1 cellular context compared by ENCODE assay signal in genomic region chr7:142248-142955, GRCh38.
TF ChIP-seq lines count a peak whose summit lies in the region.

No MANE protein-coding gene starts in this region.

TF ChIP-seq in HepG2, 621 proteins besides CTCF, POLR2A, EP300 and RAD21 (continued from another document and continues in another):
- TF ChIP-seq, protein P1, sequence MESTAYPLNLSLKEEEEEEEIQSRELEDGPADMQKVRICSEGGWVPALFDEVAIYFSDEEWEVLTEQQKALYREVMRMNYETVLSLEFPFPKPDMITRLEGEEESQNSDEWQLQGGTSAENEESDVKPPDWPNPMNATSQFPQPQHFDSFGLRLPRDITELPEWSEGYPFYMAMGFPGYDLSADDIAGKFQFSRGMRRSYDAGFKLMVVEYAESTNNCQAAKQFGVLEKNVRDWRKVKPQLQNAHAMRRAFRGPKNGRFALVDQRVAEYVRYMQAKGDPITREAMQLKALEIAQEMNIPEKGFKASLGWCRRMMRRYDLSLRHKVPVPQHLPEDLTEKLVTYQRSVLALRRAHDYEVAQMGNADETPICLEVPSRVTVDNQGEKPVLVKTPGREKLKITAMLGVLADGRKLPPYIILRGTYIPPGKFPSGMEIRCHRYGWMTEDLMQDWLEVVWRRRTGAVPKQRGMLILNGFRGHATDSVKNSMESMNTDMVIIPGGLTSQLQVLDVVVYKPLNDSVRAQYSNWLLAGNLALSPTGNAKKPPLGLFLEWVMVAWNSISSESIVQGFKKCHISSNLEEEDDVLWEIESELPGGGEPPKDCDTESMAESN (CRISPR knock-in tag; conservative IDR thresholded peaks at IDR 0.05): 0 out of 2 replicates have a peak, but pooled peaks have one; percentile 17
- TF ChIP-seq ZSCAN22 (CRISPR knock-in tag; IDR thresholded peaks at IDR 0.05) (no peak), NFYC (CRISPR knock-in tag; IDR thresholded peaks at IDR 0.05) (no peak), CC2D1A (CRISPR knock-in tag; IDR thresholded peaks at IDR 0.05) (no peak), ZXDC (CRISPR knock-in tag; IDR thresholded peaks at IDR 0.05) (no peak), RXRB (CRISPR knock-in tag; IDR thresholded peaks at IDR 0.05; ENCODE audit: borderline replicate concordance) (peak; percentile 17; the same call in 1 of the 2 replicates), MAFK (conservative IDR thresholded peaks at IDR 0.05 in 1 of 2, IDR thresholded peaks at IDR 0.05 in 1 of 2; ENCODE audit: low read length in 2 of 2) (no peak), ZFP36 (IDR thresholded peaks at IDR 0.05; ENCODE audit: borderline replicate concordance, low read depth, low read length, partially characterized antibody) (no peak), ZBTB33 (CRISPR knock-in tag; IDR thresholded peaks at IDR 0.05) (0 out of 2 replicates have a peak, but pooled peaks have one; percentile 7), NFYB (CRISPR knock-in tag; IDR thresholded peaks at IDR 0.05) (no peak), ZBTB14 (CRISPR knock-in tag; IDR thresholded peaks at IDR 0.05) (no peak), RBFOX2 (IDR thresholded peaks at IDR 0.05; ENCODE audit: low read depth, low read length) (no peak), SMAD3 (CRISPR knock-in tag; IDR thresholded peaks at IDR 0.05) (peak; percentile 45; the same call in 1 of the 2 replicates), TRAFD1 (CRISPR knock-in tag; IDR thresholded peaks at IDR 0.05; ENCODE audit: borderline replicate concordance) (no peak), ERF (CRISPR knock-in tag; IDR thresholded peaks at IDR 0.05) (0 out of 2 replicates have a peak, but pooled peaks have one; percentile 20), ZFAT (CRISPR knock-in tag; conservative IDR thresholded peaks at IDR 0.05) (no peak), REL (CRISPR knock-in tag; conservative IDR thresholded peaks at IDR 0.05) (no peak), TFDP2 (CRISPR knock-in tag; IDR thresholded peaks at IDR 0.05) (no peak), ZBTB7A (CRISPR knock-in tag; IDR thresholded peaks at IDR 0.05) (no peak), LCORL (IDR thresholded peaks at IDR 0.05) (no peak), LCORL (CRISPR knock-in tag; IDR thresholded peaks at IDR 0.05) (no peak), ZNF598 (CRISPR knock-in tag; IDR thresholded peaks at IDR 0.05; ENCODE audit: borderline replicate concordance) (peak; percentile 28; the same call in 1 of the 2 replicates), ZFP36L2 (CRISPR knock-in tag; IDR thresholded peaks at IDR 0.05) (no peak), ZNF562 (CRISPR knock-in tag; IDR thresholded peaks at IDR 0.05; ENCODE audit: borderline replicate concordance) (no peak), TBL1XR1 (IDR thresholded peaks at IDR 0.05; ENCODE audit: borderline replicate concordance, low read length, partially characterized antibody) (no peak), HNF4A (CRISPR knock-in tag; IDR thresholded peaks at IDR 0.05) (peak; percentile 95), ZNF350 (CRISPR knock-in tag; IDR thresholded peaks at IDR 0.05; ENCODE audit: borderline replicate concordance, low read depth) (peak; percentile 71), FOXM1 (CRISPR knock-in tag; IDR thresholded peaks at IDR 0.05) (no peak), NR3C1 (CRISPR knock-in tag; IDR thresholded peaks at IDR 0.05) (no peak), SKI (IDR thresholded peaks at IDR 0.05; ENCODE audit: partially characterized antibody) (peak; percentile 60), ZMYM3 (CRISPR knock-in tag; IDR thresholded peaks at IDR 0.05) (peak; percentile 42; the same call in 1 of the 2 replicates)
- TF ChIP-seq, protein P2, sequence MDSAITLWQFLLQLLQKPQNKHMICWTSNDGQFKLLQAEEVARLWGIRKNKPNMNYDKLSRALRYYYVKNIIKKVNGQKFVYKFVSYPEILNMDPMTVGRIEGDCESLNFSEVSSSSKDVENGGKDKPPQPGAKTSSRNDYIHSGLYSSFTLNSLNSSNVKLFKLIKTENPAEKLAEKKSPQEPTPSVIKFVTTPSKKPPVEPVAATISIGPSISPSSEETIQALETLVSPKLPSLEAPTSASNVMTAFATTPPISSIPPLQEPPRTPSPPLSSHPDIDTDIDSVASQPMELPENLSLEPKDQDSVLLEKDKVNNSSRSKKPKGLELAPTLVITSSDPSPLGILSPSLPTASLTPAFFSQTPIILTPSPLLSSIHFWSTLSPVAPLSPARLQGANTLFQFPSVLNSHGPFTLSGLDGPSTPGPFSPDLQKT (CRISPR knock-in tag; IDR thresholded peaks at IDR 0.05; ENCODE audit: borderline replicate concordance): no peak
- TF ChIP-seq, protein P3, sequence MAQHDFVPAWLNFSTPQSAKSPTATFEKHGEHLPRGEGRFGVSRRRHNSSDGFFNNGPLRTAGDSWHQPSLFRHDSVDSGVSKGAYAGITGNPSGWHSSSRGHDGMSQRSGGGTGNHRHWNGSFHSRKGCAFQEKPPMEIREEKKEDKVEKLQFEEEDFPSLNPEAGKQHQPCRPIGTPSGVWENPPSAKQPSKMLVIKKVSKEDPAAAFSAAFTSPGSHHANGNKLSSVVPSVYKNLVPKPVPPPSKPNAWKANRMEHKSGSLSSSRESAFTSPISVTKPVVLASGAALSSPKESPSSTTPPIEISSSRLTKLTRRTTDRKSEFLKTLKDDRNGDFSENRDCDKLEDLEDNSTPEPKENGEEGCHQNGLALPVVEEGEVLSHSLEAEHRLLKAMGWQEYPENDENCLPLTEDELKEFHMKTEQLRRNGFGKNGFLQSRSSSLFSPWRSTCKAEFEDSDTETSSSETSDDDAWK (CRISPR knock-in tag; IDR thresholded peaks at IDR 0.05): no peak
- TF ChIP-seq, protein P4, sequence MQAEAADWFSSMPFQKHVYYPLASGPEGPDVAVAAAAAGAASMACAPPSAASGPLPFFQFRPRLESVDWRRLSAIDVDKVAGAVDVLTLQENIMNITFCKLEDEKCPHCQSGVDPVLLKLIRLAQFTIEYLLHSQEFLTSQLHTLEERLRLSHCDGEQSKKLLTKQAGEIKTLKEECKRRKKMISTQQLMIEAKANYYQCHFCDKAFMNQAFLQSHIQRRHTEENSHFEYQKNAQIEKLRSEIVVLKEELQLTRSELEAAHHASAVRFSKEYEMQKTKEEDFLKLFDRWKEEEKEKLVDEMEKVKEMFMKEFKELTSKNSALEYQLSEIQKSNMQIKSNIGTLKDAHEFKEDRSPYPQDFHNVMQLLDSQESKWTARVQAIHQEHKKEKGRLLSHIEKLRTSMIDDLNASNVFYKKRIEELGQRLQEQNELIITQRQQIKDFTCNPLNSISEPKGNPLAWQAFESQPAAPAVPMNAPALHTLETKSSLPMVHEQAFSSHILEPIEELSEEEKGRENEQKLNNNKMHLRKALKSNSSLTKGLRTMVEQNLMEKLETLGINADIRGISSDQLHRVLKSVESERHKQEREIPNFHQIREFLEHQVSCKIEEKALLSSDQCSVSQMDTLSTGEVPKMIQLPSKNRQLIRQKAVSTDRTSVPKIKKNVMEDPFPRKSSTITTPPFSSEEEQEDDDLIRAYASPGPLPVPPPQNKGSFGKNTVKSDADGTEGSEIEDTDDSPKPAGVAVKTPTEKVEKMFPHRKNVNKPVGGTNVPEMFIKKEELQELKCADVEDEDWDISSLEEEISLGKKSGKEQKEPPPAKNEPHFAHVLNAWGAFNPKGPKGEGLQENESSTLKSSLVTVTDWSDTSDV (CRISPR knock-in tag; IDR thresholded peaks at IDR 0.05): no peak
- TF ChIP-seq, protein P5, sequence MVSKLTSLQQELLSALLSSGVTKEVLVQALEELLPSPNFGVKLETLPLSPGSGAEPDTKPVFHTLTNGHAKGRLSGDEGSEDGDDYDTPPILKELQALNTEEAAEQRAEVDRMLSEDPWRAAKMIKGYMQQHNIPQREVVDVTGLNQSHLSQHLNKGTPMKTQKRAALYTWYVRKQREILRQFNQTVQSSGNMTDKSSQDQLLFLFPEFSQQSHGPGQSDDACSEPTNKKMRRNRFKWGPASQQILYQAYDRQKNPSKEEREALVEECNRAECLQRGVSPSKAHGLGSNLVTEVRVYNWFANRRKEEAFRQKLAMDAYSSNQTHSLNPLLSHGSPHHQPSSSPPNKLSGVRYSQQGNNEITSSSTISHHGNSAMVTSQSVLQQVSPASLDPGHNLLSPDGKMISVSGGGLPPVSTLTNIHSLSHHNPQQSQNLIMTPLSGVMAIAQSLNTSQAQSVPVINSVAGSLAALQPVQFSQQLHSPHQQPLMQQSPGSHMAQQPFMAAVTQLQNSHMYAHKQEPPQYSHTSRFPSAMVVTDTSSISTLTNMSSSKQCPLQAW (CRISPR knock-in tag; IDR thresholded peaks at IDR 0.05): 0 out of 2 replicates have a peak, but pooled peaks have one; percentile 27
- TF ChIP-seq, protein P6, sequence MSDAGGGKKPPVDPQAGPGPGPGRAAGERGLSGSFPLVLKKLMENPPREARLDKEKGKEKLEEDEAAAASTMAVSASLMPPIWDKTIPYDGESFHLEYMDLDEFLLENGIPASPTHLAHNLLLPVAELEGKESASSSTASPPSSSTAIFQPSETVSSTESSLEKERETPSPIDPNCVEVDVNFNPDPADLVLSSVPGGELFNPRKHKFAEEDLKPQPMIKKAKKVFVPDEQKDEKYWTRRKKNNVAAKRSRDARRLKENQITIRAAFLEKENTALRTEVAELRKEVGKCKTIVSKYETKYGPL (CRISPR knock-in tag; IDR thresholded peaks at IDR 0.05): no peak
- TF ChIP-seq, protein P7, sequence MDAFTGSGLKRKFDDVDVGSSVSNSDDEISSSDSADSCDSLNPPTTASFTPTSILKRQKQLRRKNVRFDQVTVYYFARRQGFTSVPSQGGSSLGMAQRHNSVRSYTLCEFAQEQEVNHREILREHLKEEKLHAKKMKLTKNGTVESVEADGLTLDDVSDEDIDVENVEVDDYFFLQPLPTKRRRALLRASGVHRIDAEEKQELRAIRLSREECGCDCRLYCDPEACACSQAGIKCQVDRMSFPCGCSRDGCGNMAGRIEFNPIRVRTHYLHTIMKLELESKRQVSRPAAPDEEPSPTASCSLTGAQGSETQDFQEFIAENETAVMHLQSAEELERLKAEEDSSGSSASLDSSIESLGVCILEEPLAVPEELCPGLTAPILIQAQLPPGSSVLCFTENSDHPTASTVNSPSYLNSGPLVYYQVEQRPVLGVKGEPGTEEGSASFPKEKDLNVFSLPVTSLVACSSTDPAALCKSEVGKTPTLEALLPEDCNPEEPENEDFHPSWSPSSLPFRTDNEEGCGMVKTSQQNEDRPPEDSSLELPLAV (CRISPR knock-in tag; conservative IDR thresholded peaks at IDR 0.05; ENCODE audit: low read depth): no peak
